Comparison of ENCODE assay signal across 18 cellular contexts in the genomic region with DNA sequence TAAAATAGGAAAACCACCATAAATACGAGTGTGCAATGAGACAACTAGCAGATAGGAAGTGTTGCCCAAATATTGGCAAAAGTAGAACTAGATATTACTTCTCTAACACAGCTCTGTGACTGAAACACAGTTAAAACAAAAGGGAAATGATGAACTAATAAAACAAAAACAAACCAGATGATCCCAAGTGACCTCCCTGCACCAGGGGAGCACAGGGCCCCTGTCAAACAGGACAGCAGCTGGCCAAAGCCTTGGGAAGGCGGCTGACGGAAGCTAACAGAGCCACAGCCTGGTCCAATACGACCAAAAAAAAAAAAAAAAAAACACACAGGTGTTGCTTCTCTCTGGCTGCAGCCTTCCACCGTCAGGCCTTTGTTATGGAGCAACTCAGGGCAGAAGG. TPM values are rescaled to one million over a fixed set of nuclear protein-coding genes. Genes with fewer than 3 reads are reported as not detected.
DNase-seq lines count a peak whose midpoint lies in the region; ATAC-seq, FAIRE-seq and TF ChIP-seq lines count a peak whose summit lies in the region.
"Had no signal": no experiment of that assay in that cellular context is flagged by ENCODE, and none has a peak within 500 bp of the region (broad histone marks: within the 10 kb centered on the region; RNA-seq: fewer than 3 reads in every experiment).

No MANE protein-coding gene starts in this region.

- ATAC-seq in SK-N-SH treated with all-trans-retinoic acid at 6 μM for 48 hours: no peak
- no peak for ATAC-seq in T-helper 17 cell
- ATAC-seq in upper lobe of left lung (ENCODE audit: low FRiP score in 2 of 2): no peak

- no peak overlapping the region for H4K8ac ChIP-seq in mesendoderm (ENCODE audit: low read depth, low read length)

- no peak overlapping the region for H3K18ac ChIP-seq in mesendoderm (ENCODE audit: low read length)

- H3K4ac ChIP-seq in mesendoderm (ENCODE audit: low read depth, low read length): no peak overlapping the region

- no peak for FAIRE-seq in frontal cortex (lab: Jason Lieb, UNC)
- FAIRE-seq: small intestine had no signal

- H3K79me2 ChIP-seq in SK-N-SH (ENCODE audit: insufficient read depth) (peaks cover 98% of the 10 kb centered on the region), mesendoderm (ENCODE audit: control insufficient read depth, insufficient read depth, low read length) (no peaks in the 10 kb centered on the region)

- TF ChIP-seq POLR2A in upper lobe of left lung (IDR thresholded peaks at IDR 0.05): no peak

- no peak overlapping the region for H2AFZ ChIP-seq in SK-N-SH (ENCODE audit: low read depth)

- 0 out of 2 replicates have a peak, but pooled peaks cover 6% of the 10 kb centered on the region for H4K20me1 ChIP-seq in SK-N-SH (ENCODE audit: insufficient read depth)

- TF ChIP-seq RAD21 in SK-N-SH (IDR thresholded peaks at IDR 0.05; ENCODE audit: low read length): no peak

- H3K4me3 ChIP-seq in SK-N-SH (ENCODE audit: low read depth in 2 of 2, low read length in 1 of 2): no peak overlapping the region
- no peak overlapping the region for H3K4me3 ChIP-seq in dorsolateral prefrontal cortex
- no peak overlapping the region for H3K4me3 ChIP-seq in skeletal muscle satellite cell (ENCODE audit: low read length)
- H3K4me3 ChIP-seq in upper lobe of left lung: no peak overlapping the region
- H3K4me3 ChIP-seq in mesendoderm (ENCODE audit: low read length): no peak overlapping the region
- H3K4me3 ChIP-seq: ovary had no signal

- TF ChIP-seq CTCF in SK-N-SH (IDR thresholded peaks at IDR 0.05) (no peak), dorsolateral prefrontal cortex (IDR thresholded peaks at IDR 0.05 in 54 of 56, conservative IDR thresholded peaks at IDR 0.05 in 2 of 56; ENCODE audit: low read depth in 1 of 56, partially characterized antibody in 56 of 56) (no peak), upper lobe of left lung (IDR thresholded peaks at IDR 0.05) (no peak)

- H3K4me3 Mint-ChIP-seq in T-helper 17 cell: peak overlapping the region; percentile 12
- H3K4me3 Mint-ChIP-seq: CD4-positive, alpha-beta memory T cell; immature natural killer cell had no signal

- H3K27ac ChIP-seq in SK-N-SH (ENCODE audit: low read depth in 2 of 2, low read length in 1 of 2): peak overlapping the region in 1 of 2 experiments; percentile 40; a peak in 2 of 4 replicates
- H3K27ac ChIP-seq in dorsolateral prefrontal cortex: peak overlapping the region in 40 of 59 donors; percentile 7 to 73 (median 51)
- H3K27ac ChIP-seq in upper lobe of left lung: peak overlapping the region in 1 of 4 donors; percentile 56
- no peak overlapping the region for H3K27ac ChIP-seq in mesendoderm (ENCODE audit: low read depth, low read length)
- H3K27ac ChIP-seq: 22Rv1, ovary had no signal

- TF ChIP-seq EP300 in SK-N-SH (IDR thresholded peaks at IDR 0.05; ENCODE audit: borderline replicate concordance in 1 of 2, low read depth in 1 of 2, low read length in 1 of 2) (no peak), upper lobe of left lung (IDR thresholded peaks at IDR 0.05) (no peak)

- peaks cover 47% of the 10 kb centered on the region for H3K4me1 Mint-ChIP-seq in T-helper 17 cell

- H2AK5ac ChIP-seq in mesendoderm (ENCODE audit: low read length): no peak overlapping the region

- peaks cover 46% of the 10 kb centered on the region for H3F3A ChIP-seq in SK-N-SH (replicated peaks; ENCODE audit: insufficient read depth)

- peaks cover 8% of the 10 kb centered on the region for H3K36me3 Mint-ChIP-seq in T-helper 17 cell (ENCODE audit: low read depth)

- 90% methylated on average over 5 of the region's 5 CpGs for WGBS in SK-N-SH (ENCODE audit: low lambda C conversion rate)
- WGBS in upper lobe of left lung, 2 donors: 49 to 67% methylated on average over 5 of the region's 5 CpGs
- WGBS in mesendoderm (ENCODE audit: extremely low coverage, insufficient coverage, low lambda C conversion rate): no CpG with 5 or more reads among the region's 5 CpGs

- H3K4me2 ChIP-seq in SK-N-SH (peak overlapping the region; percentile 40), skeletal muscle satellite cell (ENCODE audit: low read length) (peak overlapping the region; percentile 35), mesendoderm (ENCODE audit: low read length) (no peak overlapping the region)

- peak overlapping the region; percentile 82 for H3K27ac Mint-ChIP-seq in T-helper 17 cell

- peaks cover 35 to 52% of the 10 kb centered on the region in 2 experiments for H3K4me1 ChIP-seq in SK-N-SH (ENCODE audit: control insufficient read depth in 1 of 2, insufficient read depth in 2 of 2, low read depth in 1 of 2, low read length in 1 of 2)
- H3K4me1 ChIP-seq in skeletal muscle satellite cell (ENCODE audit: control insufficient read depth, insufficient read depth, low read length): peaks cover 41% of the 10 kb centered on the region
- peaks cover 46 to 74% (median 53%) of the 10 kb centered on the region in 4 donors for H3K4me1 ChIP-seq in upper lobe of left lung
- H3K4me1 ChIP-seq in mesendoderm (ENCODE audit: control insufficient read depth, low read depth, low read length): peaks cover 7% of the 10 kb centered on the region

- no peak overlapping the region for H4K5ac ChIP-seq in mesendoderm (ENCODE audit: low read length)

- POLR2A ChIA-PET in SK-N-SH (lab: Yijun Ruan, JAX): no interaction called here

- H3K79me1 ChIP-seq in mesendoderm (ENCODE audit: low read length): peaks cover 9% of the 10 kb centered on the region

- H3K56ac ChIP-seq in mesendoderm (ENCODE audit: low read length): no peak overlapping the region

- no peak for DNase-seq in SK-N-SH
- no peak for DNase-seq in T-helper 17 cell
- peak in 1 of 10 donors; percentile 12 for DNase-seq in dorsolateral prefrontal cortex
- no peak for DNase-seq in frontal cortex (ENCODE audit: low spot score in 2 of 2)
- no peak for DNase-seq in upper lobe of left lung
- no peak for DNase-seq in mesendoderm
- DNase-seq: CD4-positive, alpha-beta memory T cell; EL; HCEC 1CT; immature natural killer cell; midbrain; RPMI8226; small intestine had no signal

- H3K9me3 ChIP-seq in SK-N-SH (no peaks in the 10 kb centered on the region), T-helper 17 cell (ENCODE audit: control insufficient read depth, low read length, poor library complexity, severe bottlenecking) (no peaks in the 10 kb centered on the region), skeletal muscle satellite cell (replicated peaks; ENCODE audit: low read length) (no peaks in the 10 kb centered on the region), upper lobe of left lung (no peaks in the 10 kb centered on the region)
- H3K9me3 ChIP-seq: ovary had no signal

- H3K9me2 ChIP-seq in SK-N-SH: no peaks in the 10 kb centered on the region

- no peak overlapping the region for H2BK120ac ChIP-seq in mesendoderm (ENCODE audit: low read depth, low read length)

- no peaks in the 10 kb centered on the region for H3K27me3 Mint-ChIP-seq in T-helper 17 cell
- H3K27me3 Mint-ChIP-seq: CD4-positive, alpha-beta memory T cell had no signal

- no peak overlapping the region for H2BK5ac ChIP-seq in mesendoderm (ENCODE audit: low read length)

- H3K36me3 ChIP-seq in SK-N-SH (replicated peaks in 1 of 2; ENCODE audit: control insufficient read depth in 1 of 2, insufficient read depth in 2 of 2, low read length in 1 of 2) (peaks cover 4 to 5% of the 10 kb centered on the region in 2 experiments), skeletal muscle satellite cell (ENCODE audit: insufficient read depth, low read length) (no peaks in the 10 kb centered on the region), upper lobe of left lung (no peaks in the 10 kb centered on the region), mesendoderm (ENCODE audit: control insufficient read depth, insufficient read depth, low read length) (no peaks in the 10 kb centered on the region)
- H3K36me3 ChIP-seq: ovary had no signal

- no peak overlapping the region for H2BK15ac ChIP-seq in mesendoderm (replicated peaks; ENCODE audit: low read depth)

- H3K27me3 ChIP-seq in SK-N-SH (ENCODE audit: insufficient read depth): no peaks in the 10 kb centered on the region
- no peaks in the 10 kb centered on the region for H3K27me3 ChIP-seq in dorsolateral prefrontal cortex
- no peaks in the 10 kb centered on the region for H3K27me3 ChIP-seq in skeletal muscle satellite cell (ENCODE audit: control insufficient read depth, insufficient read depth, low read length)
- H3K27me3 ChIP-seq in upper lobe of left lung: no peaks in the 10 kb centered on the region
- H3K27me3 ChIP-seq in mesendoderm (ENCODE audit: insufficient read depth, low read length, poor library complexity): no peaks in the 10 kb centered on the region
- H3K27me3 ChIP-seq: ovary had no signal

- CTCF ChIA-PET in SK-N-SH (lab: Yijun Ruan, JAX): interaction anchor here (0.8 to 2.0 kb wide), 4 partner anchors 18 to 155 kb away, joined by 3 to 6 read pairs (median 4); a partner anchor contains a TSS

- no peak overlapping the region for H3K23ac ChIP-seq in mesendoderm (ENCODE audit: low read length)

- H3K9ac ChIP-seq in SK-N-SH (no peak overlapping the region), skeletal muscle satellite cell (ENCODE audit: low read depth, low read length) (no peak overlapping the region), mesendoderm (ENCODE audit: low read length) (no peak overlapping the region)

- intact Hi-C loops in dorsolateral prefrontal cortex (cut with DNase I): no loop called here

RNA-seq across cellular contexts. Expression of a gene that starts 17.8 kb away (rescaled TPM):
- 54.1 and 56.4 TPM in 2 replicates for polyA plus RNA-seq in SK-N-SH (2012; rRNA removed)
- polyA plus RNA-seq in SK-N-SH (2012; cell fraction: cytosol; rRNA removed): 13.7 and 23.4 TPM in 2 replicates
- 205 and 268 TPM in 2 replicates for polyA plus RNA-seq in SK-N-SH (2012; cell fraction: nucleus; rRNA removed)
- 10 to 100 TPM; 71.7 to 99.0 TPM for total RNA-seq in T-helper 17 cell
- 10 to 100 TPM; 29.3 to 71.4 (median 45.9) TPM for total RNA-seq in dorsolateral prefrontal cortex
- total RNA-seq in skeletal muscle satellite cell (2012; rRNA removed): 23.8 and 26.0 TPM in 2 replicates
- 46.9 TPM for total RNA-seq in frontal cortex
- 10 to 100 TPM; 34.1 to 94.2 (median 42.9) TPM for total RNA-seq in upper lobe of left lung
- 16.0 TPM for polyA plus RNA-seq in mesendoderm (2013, experiment 1 of 2)
- 15.4 TPM for polyA plus RNA-seq in mesendoderm (2013, experiment 2 of 2)

RNA-seq across cellular contexts. Expression of a gene that starts 45.9 kb away (rescaled TPM):
- not detected in 2 replicates for polyA plus RNA-seq in SK-N-SH (2012; rRNA removed)
- polyA plus RNA-seq in SK-N-SH (2012; cell fraction: cytosol; rRNA removed): not detected in 2 replicates
- not detected in 2 replicates for polyA plus RNA-seq in SK-N-SH (2012; cell fraction: nucleus; rRNA removed)
- total RNA-seq in T-helper 17 cell: not detected
- total RNA-seq in dorsolateral prefrontal cortex: 10 to 100 TPM in 12 of 120 experiments, 1 to 10 TPM in 108; 2.1 to 17.6 (median 5.9) TPM
- total RNA-seq in skeletal muscle satellite cell (2012; rRNA removed): not detected in 2 replicates
- 0.82 TPM for total RNA-seq in frontal cortex
- under 1 TPM in 2 of 6 donors, not detected in 4; 0.07 to 0.67 TPM for total RNA-seq in upper lobe of left lung
- 0.03 TPM for polyA plus RNA-seq in mesendoderm (2013, experiment 1 of 2)
- polyA plus RNA-seq in mesendoderm (2013, experiment 2 of 2): 0.04 TPM
- total RNA-seq: cardiac septum; CD4-positive, alpha-beta memory T cell; ovary had no signal
- polyA plus RNA-seq: CD4-positive, alpha-beta memory T cell; immature natural killer cell; ovary; small intestine had no signal

RNA-seq across cellular contexts. Expression of a gene that starts 59.7 kb away (rescaled TPM):
- polyA plus RNA-seq in SK-N-SH (2012; rRNA removed): 0.05 and 0.23 TPM in 2 replicates
- 0.03 and 0.08 TPM in 2 replicates for polyA plus RNA-seq in SK-N-SH (2012; cell fraction: cytosol; rRNA removed)
- 0.06 and 0.11 TPM in 2 replicates for polyA plus RNA-seq in SK-N-SH (2012; cell fraction: nucleus; rRNA removed)
- total RNA-seq in T-helper 17 cell: not detected
- total RNA-seq in dorsolateral prefrontal cortex: 10 to 100 TPM in 2 of 120 experiments, 1 to 10 TPM in 107, under 1 TPM in 11; 0.34 to 16.8 (median 2.1) TPM
- total RNA-seq in skeletal muscle satellite cell (2012; rRNA removed): 0.51 and 5.9 TPM in 2 replicates
- total RNA-seq in frontal cortex: not detected
- 1 to 10 TPM; 1.0 to 9.2 (median 3.0) TPM for total RNA-seq in upper lobe of left lung
- polyA plus RNA-seq in mesendoderm (2013, experiment 1 of 2): 0.03 TPM
- polyA plus RNA-seq in mesendoderm (2013, experiment 2 of 2): 0.07 TPM
- total RNA-seq: CD4-positive, alpha-beta memory T cell had no signal
- polyA plus RNA-seq: CD4-positive, alpha-beta memory T cell; immature natural killer cell had no signal
